7 cellular contexts compared by ENCODE assay signal in the genomic region with DNA sequence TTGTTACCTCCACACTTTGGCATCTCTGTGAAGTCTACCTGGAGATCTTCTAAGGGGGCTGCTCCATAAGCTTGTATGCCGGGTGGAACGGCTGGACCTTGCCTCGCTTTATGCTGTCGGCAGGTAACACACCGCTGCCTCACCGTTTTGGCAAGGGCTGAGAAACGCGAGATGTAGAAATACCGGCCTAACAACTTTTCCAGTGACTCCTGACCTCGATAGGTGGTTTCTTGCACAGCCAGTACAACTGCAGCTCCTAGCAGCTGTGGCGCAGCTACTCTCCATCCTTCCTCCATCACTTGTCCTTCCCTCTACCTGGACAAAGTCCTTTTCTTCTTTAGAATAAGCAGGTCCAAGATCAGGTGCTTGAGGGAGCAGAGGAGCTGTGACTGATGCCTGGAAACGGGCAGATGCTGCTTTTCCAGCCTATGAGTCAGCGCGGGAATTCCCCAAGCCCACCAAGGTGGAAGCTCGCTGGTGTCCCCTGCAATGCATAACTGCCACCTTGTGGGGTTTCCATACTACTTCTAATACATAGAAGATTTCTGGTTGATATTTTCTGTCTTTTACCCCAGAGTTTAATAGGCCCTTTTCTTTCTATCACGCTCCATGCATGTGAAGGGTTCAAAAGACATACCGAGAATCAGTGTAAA. TPM values are rescaled to one million over a fixed set of nuclear protein-coding genes. Genes with fewer than 3 reads are reported as not detected.
DNase-seq lines count a peak whose midpoint lies in the region; ATAC-seq lines count a peak whose summit lies in the region.
"Not testable (repeated sequence)": the region's sequence is repeated elsewhere in the genome, so short reads cannot be mapped to it uniquely, and the experiment has no call there.

No MANE protein-coding gene starts in this region.

- DNase-seq in DMS79 treated with DMSO at 0.1 percent for 48 hours (lab: John Stamatoyannopoulos, UW) (peak; percentile 73), NCI-H1417 (lab: John Stamatoyannopoulos, UW) (peak in 2 of 3 experiments; percentile 4 to 12), NCI-H748 treated with DMSO at 0.1 percent for 48 hours (lab: John Stamatoyannopoulos, UW) (peak; percentile 13), glomerular visceral epithelial cell (ENCODE audit: extremely low spot score) (peak; percentile 53), mesenteric fat pad (ENCODE audit: low spot score) (peak; percentile 49)
- peak; percentile 39 for DNase-seq in activated naive CD8-positive, alpha-beta T cell treated with anti-CD3 and anti-CD28 coated beads, Interleukin-2, amount 50 U/mL, for 24 hours
- DNase-seq in stimulated activated CD4-positive, alpha-beta T cell treated with anti-CD3 and anti-CD28 coated beads, Interleukin-15, amount 100 ng/mL, for 24 hours = peak; percentile 38

- ATAC-seq in activated naive CD8-positive, alpha-beta T cell treated with anti-CD3 and anti-CD28 coated beads, Interleukin-2, amount 50 U/mL, for 24 hours = not testable (repeated sequence)

- not testable (repeated sequence) for H3K9me3 Mint-ChIP-seq in activated naive CD8-positive, alpha-beta T cell treated with anti-CD3 and anti-CD28 coated beads, Interleukin-2, amount 50 U/mL, for 24 hours

- not testable (repeated sequence) for H3K27ac Mint-ChIP-seq in activated naive CD8-positive, alpha-beta T cell treated with anti-CD3 and anti-CD28 coated beads, Interleukin-2, amount 50 U/mL, for 24 hours

- H3K36me3 Mint-ChIP-seq in activated naive CD8-positive, alpha-beta T cell treated with anti-CD3 and anti-CD28 coated beads, Interleukin-2, amount 50 U/mL, for 24 hours (ENCODE audit: low read depth) = not testable (repeated sequence)

- H3K27me3 Mint-ChIP-seq in activated naive CD8-positive, alpha-beta T cell treated with anti-CD3 and anti-CD28 coated beads, Interleukin-2, amount 50 U/mL, for 24 hours = not testable (repeated sequence)

- not testable (repeated sequence) for H3K4me3 Mint-ChIP-seq in activated naive CD8-positive, alpha-beta T cell treated with anti-CD3 and anti-CD28 coated beads, Interleukin-2, amount 50 U/mL, for 24 hours

- not testable (repeated sequence) for H3K4me1 Mint-ChIP-seq in activated naive CD8-positive, alpha-beta T cell treated with anti-CD3 and anti-CD28 coated beads, Interleukin-2, amount 50 U/mL, for 24 hours

RNA-seq across cellular contexts. Expression of a gene that starts 25.0 kb away (rescaled TPM):
- total RNA-seq in mesenteric fat pad = 42.0 TPM

RNA-seq across cellular contexts. Expression of a gene that starts 31.2 kb away (rescaled TPM):
- 14.6 TPM for total RNA-seq in mesenteric fat pad

RNA-seq across cellular contexts. Expression of a gene that starts 51.6 kb away (rescaled TPM):
- total RNA-seq in mesenteric fat pad = 134 TPM

RNA-seq across cellular contexts. Expression of a gene that starts 59.9 kb away (rescaled TPM):
- total RNA-seq in mesenteric fat pad = 112 TPM

Comparison
In these comparisons a context has a peak if more than half of its experiments do, and no peak if none do; other contexts are left out.
1. DNase-seq: peak in every context shown above with its lines; median percentile 73 in DMS79 treated with DMSO at 0.1 percent for 48 hours; 53 in glomerular visceral epithelial cell; 49 in mesenteric fat pad; 39 in activated naive CD8-positive, alpha-beta T cell treated with anti-CD3 and anti-CD28 coated beads, Interleukin-2, amount 50 U/mL, for 24 hours; 38 in stimulated activated CD4-positive, alpha-beta T cell treated with anti-CD3 and anti-CD28 coated beads, Interleukin-15, amount 100 ng/mL, for 24 hours; 13 in NCI-H748 treated with DMSO at 0.1 percent for 48 hours; 8 in NCI-H1417.